Comparison of ENCODE assay signal across 24 cellular contexts in the genomic region with DNA sequence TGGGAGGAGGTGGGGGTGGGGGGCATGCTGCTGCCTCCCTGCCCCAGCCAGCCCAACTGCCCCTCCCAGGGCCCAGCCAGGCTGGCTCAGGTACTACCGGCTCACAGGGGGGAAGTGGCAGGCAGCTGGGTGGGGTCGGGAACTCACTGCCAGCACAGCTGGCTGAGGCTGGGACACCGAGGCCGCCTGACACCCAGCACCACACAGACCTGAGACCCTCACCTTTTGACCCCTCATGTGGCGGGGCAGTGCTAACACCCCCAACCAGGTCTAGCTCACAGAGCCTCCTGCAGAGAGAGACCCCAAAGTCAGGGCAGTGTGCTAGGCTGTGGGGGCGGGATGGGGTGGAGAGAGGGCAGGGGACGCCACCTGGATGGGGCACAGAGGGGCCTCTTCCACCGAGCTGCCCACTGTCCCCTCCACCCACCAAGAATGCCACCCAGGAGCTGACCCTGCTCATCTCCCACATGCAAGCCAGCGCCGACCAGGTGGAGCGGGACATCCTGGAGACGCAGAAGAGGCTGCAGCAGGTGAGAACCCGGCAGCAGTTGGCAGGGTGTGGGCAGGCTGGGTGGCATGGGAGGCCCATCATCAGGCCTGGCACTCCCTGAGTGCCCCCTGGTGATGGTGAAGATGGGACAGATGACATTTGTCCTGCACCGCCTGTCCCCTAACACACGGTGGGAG. TPM values are rescaled to one million over a fixed set of nuclear protein-coding genes. Genes with fewer than 3 reads are reported as not detected.
"Had no signal": no experiment of that assay in that cellular context is flagged by ENCODE, and none has a peak within 500 bp of the region (broad histone marks: within the 10 kb centered on the region; RNA-seq: fewer than 3 reads in every experiment).

No MANE protein-coding gene starts in this region.

- H3K4me3 ChIP-seq: cardiac muscle cell, MG63 had no signal

- H3K36me3 ChIP-seq: brain microvascular endothelial cell, cardiac muscle cell, MG63 had no signal

- ATAC-seq: T-helper 17 cell, WTC11 had no signal

- H3K27ac Mint-ChIP-seq: activated CD4-positive, alpha-beta memory T cell treated with anti-CD3 and anti-CD28 coated beads for 36 hours; activated CD4-positive, alpha-beta T cell treated with anti-CD3 and anti-CD28 coated beads, Interleukin-2, amount 10 ng/mL, durations not matched to agents 7 days and 5 days; activated naive CD8-positive, alpha-beta T cell; T-helper 17 cell; WTC11 had no signal

- DNase-seq: activated CD4-positive, alpha-beta memory T cell treated with anti-CD3 and anti-CD28 coated beads for 36 hours; activated CD4-positive, alpha-beta T cell treated with anti-CD3 and anti-CD28 coated beads, Interleukin-2, amount 10 ng/mL, durations not matched to agents 7 days and 5 days; activated CD8-positive, alpha-beta memory T cell treated with anti-CD3 and anti-CD28 coated beads for 24 hours; activated effector memory CD4-positive, alpha-beta T cell treated with anti-CD3 and anti-CD28 coated beads, Interleukin-2, amount 50 U/mL, for 16 hours; activated naive CD4-positive, alpha-beta T cell treated with Interleukin-2 at 50 U/mL for 16 hours; activated T-cell treated with anti-CD3 and anti-CD28 coated beads, Interleukin-2, amount 50 U/mL, for 4 hours; brain microvascular endothelial cell; MG63; NCI-H1417; NCI-H1930; NCI-H2107; NCI-H2171 treated with DMSO at 0.1 percent for 48 hours; NCI-H226; NCI-H526; NCI-H774; SIG-M5; T-helper 17 cell; T-helper 9 cell had no signal

- H3K9me3 ChIP-seq: MG63 had no signal

- H3K27me3 ChIP-seq: cardiac muscle cell, MG63 had no signal

- H3K27me3 Mint-ChIP-seq: activated naive CD8-positive, alpha-beta T cell had no signal

- H3K4me3 Mint-ChIP-seq: activated CD4-positive, alpha-beta memory T cell treated with anti-CD3 and anti-CD28 coated beads for 36 hours; activated CD4-positive, alpha-beta T cell treated with anti-CD3 and anti-CD28 coated beads, Interleukin-2, amount 10 ng/mL, durations not matched to agents 7 days and 5 days; activated naive CD8-positive, alpha-beta T cell; activated T-cell treated with anti-CD3 and anti-CD28 coated beads, Interleukin-2, amount 50 U/mL, for 4 hours; T-helper 17 cell; WTC11 had no signal

- H3K27ac ChIP-seq: brain microvascular endothelial cell, cardiac muscle cell had no signal

- H3K9me3 Mint-ChIP-seq: activated CD4-positive, alpha-beta memory T cell treated with anti-CD3 and anti-CD28 coated beads for 36 hours; activated CD4-positive, alpha-beta T cell treated with anti-CD3 and anti-CD28 coated beads, Interleukin-2, amount 10 ng/mL, durations not matched to agents 7 days and 5 days; activated T-cell treated with anti-CD3 and anti-CD28 coated beads, Interleukin-2, amount 50 U/mL, for 4 hours had no signal

RNA-seq across cellular contexts. Expression of a gene that starts 3.0 kb away (rescaled TPM):
- total RNA-seq: activated CD4-positive, alpha-beta memory T cell treated with anti-CD3 and anti-CD28 coated beads for 36 hours; activated CD4-positive, alpha-beta T cell treated with anti-CD3 and anti-CD28 coated beads, Interleukin-2, amount 10 ng/mL, durations not matched to agents 7 days and 5 days; cardiac muscle cell; NCI-H460; OCI-LY7; RPMI7951; T-helper 17 cell; WTC11 had no signal
- polyA plus RNA-seq: cardiac muscle cell had no signal
